20 cellular contexts compared by ENCODE assay signal in the genomic region with DNA sequence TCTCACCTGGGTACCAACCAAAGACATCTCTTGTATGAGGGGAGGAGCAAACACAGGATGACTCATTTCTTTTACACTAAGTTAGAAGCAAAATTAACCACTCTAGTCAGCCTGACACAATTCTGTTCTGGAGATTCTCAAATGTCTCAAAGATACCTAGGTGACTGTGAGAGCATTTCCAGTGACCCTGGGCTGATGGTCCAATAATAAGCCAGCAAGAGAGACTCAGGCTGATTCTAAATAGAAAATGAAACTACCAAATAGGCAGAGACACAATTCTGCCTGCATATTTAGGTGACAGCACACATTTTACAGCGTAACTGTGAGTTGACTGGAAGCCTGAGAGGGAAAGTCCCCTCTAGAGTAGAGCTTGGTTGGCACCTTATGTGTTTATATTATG. TPM values are rescaled to one million over a fixed set of nuclear protein-coding genes. Genes with fewer than 3 reads are reported as not detected.
DNase-seq lines count a peak whose midpoint lies in the region; ATAC-seq and TF ChIP-seq lines count a peak whose summit lies in the region.
"Had no signal": no experiment of that assay in that cellular context is flagged by ENCODE, and none has a peak within 500 bp of the region (broad histone marks: within the 10 kb centered on the region; RNA-seq: fewer than 3 reads in every experiment).

No MANE protein-coding gene starts in this region.

- 58 to 85% (median 79%) methylated on average over 1 of the region's 1 CpG for WGBS in spleen, 5 donors

- intact Hi-C loops in activated naive CD4-positive, alpha-beta T cell treated with anti-CD3 and anti-CD28 coated beads for 36 hours (cut with micrococcal nuclease): no loop called here
- intact Hi-C loops in left ventricle myocardium inferior (cut with micrococcal nuclease) (no loop called here), spleen (cut with DNase I; ENCODE audit: low total_unique reads) (no loop called here), CD14-positive monocyte (cut with micrococcal nuclease) (loop anchor here in 1 of 2 donors (5.0 kb wide), 1 partner anchor 418 kb away; no protein-coding TSS in a partner anchor)

- H3K9me3 Mint-ChIP-seq in activated naive CD4-positive, alpha-beta T cell treated with anti-CD3 and anti-CD28 coated beads for 36 hours: peaks cover 53% of the 10 kb centered on the region
- H3K9me3 Mint-ChIP-seq in activated T-helper 17 cell treated with anti-CD3 and anti-CD28 coated beads, Interleukin-2, amount 50 U/mL, for 72 hours: peaks cover 6% of the 10 kb centered on the region
- peaks cover 39 to 83% (median 67%) of the 10 kb centered on the region in 7 donors for H3K9me3 Mint-ChIP-seq in CD14-positive monocyte

- H3K27ac Mint-ChIP-seq in activated naive CD4-positive, alpha-beta T cell treated with anti-CD3 and anti-CD28 coated beads for 36 hours: peak overlapping the region; percentile 18
- H3K27ac Mint-ChIP-seq in activated T-helper 17 cell treated with anti-CD3 and anti-CD28 coated beads, Interleukin-2, amount 50 U/mL, for 72 hours: no peak overlapping the region
- H3K27ac Mint-ChIP-seq in CD14-positive monocyte: no peak overlapping the region

- H3K4me3 Mint-ChIP-seq in activated naive CD4-positive, alpha-beta T cell treated with anti-CD3 and anti-CD28 coated beads for 36 hours: no peak overlapping the region
- H3K4me3 Mint-ChIP-seq in activated T-helper 17 cell treated with anti-CD3 and anti-CD28 coated beads, Interleukin-2, amount 50 U/mL, for 72 hours: peak overlapping the region; percentile 39
- H3K4me3 Mint-ChIP-seq in CD14-positive monocyte: no peak overlapping the region

- H3K27me3 Mint-ChIP-seq in activated naive CD4-positive, alpha-beta T cell treated with anti-CD3 and anti-CD28 coated beads for 36 hours (ENCODE audit: low read depth): no peaks in the 10 kb centered on the region
- H3K27me3 Mint-ChIP-seq in activated T-helper 17 cell treated with anti-CD3 and anti-CD28 coated beads, Interleukin-2, amount 50 U/mL, for 72 hours: no peaks in the 10 kb centered on the region
- H3K27me3 Mint-ChIP-seq in CD14-positive monocyte (ENCODE audit: low read depth in 3 of 3): no peaks in the 10 kb centered on the region
- H3K27me3 Mint-ChIP-seq: activated naive CD4-positive, alpha-beta T cell treated with anti-CD3 and anti-CD28 coated beads, Interleukin-2, amount 10 ng/mL, durations not matched to agents 7 days and 5 days had no signal

- H3K27me3 ChIP-seq in left ventricle myocardium inferior (ENCODE audit: low read depth) (no peaks in the 10 kb centered on the region), spleen (replicated peaks in 1 of 7) (no peaks in the 10 kb centered on the region)

- H3K27ac ChIP-seq in left ventricle myocardium inferior (replicated peaks) (peak overlapping the region; percentile 84), spleen (no peak overlapping the region)
- H3K27ac ChIP-seq: GM23248, lower lobe of right lung, SK-N-MC, VCaP had no signal

- H3K36me3 ChIP-seq in left ventricle myocardium inferior (peaks cover 41% of the 10 kb centered on the region), spleen (peaks cover 9 to 100% (median 68%) of the 10 kb centered on the region in 6 donors)

- no peak for TF ChIP-seq POLR2A in spleen (IDR thresholded peaks at IDR 0.05)

- H3K9me3 ChIP-seq in left ventricle myocardium inferior (replicated peaks) (peaks cover 25% of the 10 kb centered on the region), spleen (peaks cover 19 to 100% (median 100%) of the 10 kb centered on the region in 8 donors)

- CTCF ChIA-PET in activated naive CD4-positive, alpha-beta T cell treated with anti-CD3 and anti-CD28 coated beads for 36 hours (lab: Charles Lee): no interaction called here

- no peak for DNase-seq in activated naive CD4-positive, alpha-beta T cell treated with anti-CD3 and anti-CD28 coated beads for 36 hours
- DNase-seq in activated naive CD4-positive, alpha-beta T cell treated with Interleukin-2 at 50 U/mL for 16 hours: no peak
- DNase-seq in left ventricle myocardium inferior (no peak), spleen (no peak), CD14-positive monocyte (ENCODE audit: low spot score) (no peak), NCI-H146 treated with DMSO at 0.1 percent for 48 hours (lab: John Stamatoyannopoulos, UW; ENCODE audit: unreplicated experiment) (no peak)
- no peak for DNase-seq in stimulated activated naive CD8-positive, alpha-beta T cell treated with anti-CD3 and anti-CD28 coated beads, Interleukin-15, Interleukin-2, amounts not matched to agents 100 U/mL and 50 U/mL, for 24 hours
- DNase-seq: activated CD4-positive, alpha-beta T cell treated with anti-CD3 and anti-CD28 coated beads, Interleukin-2, amount 50 U/mL, for 48 hours; DMS153; GM23248; lower lobe of right lung; MV-4-11; NCI-H187; stimulated activated CD8-positive, alpha-beta memory T cell treated with anti-CD3 and anti-CD28 coated beads, Interleukin-4, amount 100 ng/mL, for 48 hours; T-helper 2 cell had no signal

- H3K36me3 Mint-ChIP-seq in activated naive CD4-positive, alpha-beta T cell treated with anti-CD3 and anti-CD28 coated beads for 36 hours (ENCODE audit: low read depth): peaks cover 83% of the 10 kb centered on the region
- peaks cover 98% of the 10 kb centered on the region for H3K36me3 Mint-ChIP-seq in activated T-helper 17 cell treated with anti-CD3 and anti-CD28 coated beads, Interleukin-2, amount 50 U/mL, for 72 hours (ENCODE audit: low read depth)
- peaks cover 54 to 68% of the 10 kb centered on the region in 2 donors for H3K36me3 Mint-ChIP-seq in CD14-positive monocyte

- H3K4me1 ChIP-seq in left ventricle myocardium inferior (peaks cover 75% of the 10 kb centered on the region), spleen (peaks cover 0 to 12% (median 5%) of the 10 kb centered on the region in 6 donors)
- H3K4me1 ChIP-seq: lower lobe of right lung had no signal

- ATAC-seq in activated T-helper 17 cell treated with anti-CD3 and anti-CD28 coated beads, Interleukin-2, amount 50 U/mL, for 72 hours (replicated peaks): peak; percentile 83
- peak; percentile 28 for ATAC-seq in stimulated activated naive CD8-positive, alpha-beta T cell treated with anti-CD3 and anti-CD28 coated beads, Interleukin-15, Interleukin-2, amounts not matched to agents 100 U/mL and 50 U/mL, for 24 hours
- ATAC-seq: lower lobe of right lung, Panc1 had no signal

- peaks cover 12% of the 10 kb centered on the region for H3K4me1 Mint-ChIP-seq in activated naive CD4-positive, alpha-beta T cell treated with anti-CD3 and anti-CD28 coated beads for 36 hours (ENCODE audit: low read depth)
- no peaks in the 10 kb centered on the region for H3K4me1 Mint-ChIP-seq in activated T-helper 17 cell treated with anti-CD3 and anti-CD28 coated beads, Interleukin-2, amount 50 U/mL, for 72 hours
- H3K4me1 Mint-ChIP-seq in CD14-positive monocyte: no peaks in the 10 kb centered on the region

- H3K4me3 ChIP-seq in left ventricle myocardium inferior (peak overlapping the region; percentile 48), spleen (no peak overlapping the region)
- H3K4me3 ChIP-seq: GM23248, lower lobe of right lung, SK-N-MC had no signal

- TF ChIP-seq CTCF in left ventricle myocardium inferior (IDR thresholded peaks at IDR 0.05; ENCODE audit: borderline replicate concordance) (no peak), spleen (IDR thresholded peaks at IDR 0.05 in 8 of 11, conservative IDR thresholded peaks at IDR 0.05 in 3 of 11) (no peak), CD14-positive monocyte (IDR thresholded peaks at IDR 0.05) (no peak)

RNA-seq across cellular contexts. Expression of a gene that starts 16.3 kb away (rescaled TPM):
- total RNA-seq in activated naive CD4-positive, alpha-beta T cell treated with anti-CD3 and anti-CD28 coated beads for 36 hours: 10 to 100 TPM; 33.7 to 36.3 TPM
- total RNA-seq in activated T-helper 17 cell treated with anti-CD3 and anti-CD28 coated beads, Interleukin-2, amount 50 U/mL, for 72 hours: 10 to 100 TPM; 23.7 to 39.9 TPM
- total RNA-seq in left ventricle myocardium inferior (101 TPM), spleen (10 to 100 TPM; 51.7 to 99.4 (median 64.6) TPM)
- polyA plus RNA-seq in spleen (10 to 100 TPM in 1 of 3 donors, 1 to 10 TPM in 2; 8.4 to 10.7 (median 9.4) TPM), CD14-positive monocyte (1 to 10 TPM; 3.5 to 5.5 TPM)
